In the genomic region with DNA sequence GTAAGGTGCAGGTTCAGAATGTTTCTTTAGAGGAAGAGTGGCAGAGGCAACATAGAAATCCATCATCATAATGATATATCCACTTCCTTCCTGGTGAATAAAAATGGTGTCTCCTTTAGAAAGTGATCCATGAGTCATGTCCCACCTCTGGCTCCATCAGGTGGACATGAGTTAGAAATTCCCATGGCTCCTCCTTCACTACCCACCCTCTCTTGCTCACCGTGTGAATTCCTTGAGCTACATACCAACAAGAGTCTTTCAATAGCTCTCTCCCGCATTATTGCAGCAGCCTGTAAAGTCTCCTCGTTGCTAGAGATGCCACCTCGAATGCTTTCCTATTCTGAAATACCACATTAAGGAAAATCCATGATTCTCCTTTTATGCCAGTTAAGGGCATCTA, we compare ENCODE assay signal across 14 cellular contexts.
"Had no signal": no experiment of that assay in that cellular context is flagged by ENCODE, and none has a peak within 500 bp of the region (broad histone marks: within the 10 kb centered on the region; RNA-seq: fewer than 3 reads in every experiment).

No MANE protein-coding gene starts in this region.

- H3K27ac ChIP-seq: colonic mucosa, left ventricle myocardium inferior, parathyroid adenoma, thoracic aorta had no signal

- H3K4me3 ChIP-seq: colonic mucosa, left ventricle myocardium inferior, thoracic aorta had no signal

- H3K9me3 ChIP-seq: colonic mucosa, left ventricle myocardium inferior, thoracic aorta had no signal

- H3K27me3 ChIP-seq: colonic mucosa had no signal

- H3K36me3 ChIP-seq: colonic mucosa, left ventricle myocardium inferior, thoracic aorta had no signal

- H3K9ac ChIP-seq: parathyroid adenoma had no signal

- ATAC-seq: activated CD8-positive, alpha-beta T cell treated with anti-CD3 and anti-CD28 coated beads for 36 hours; activated T-cell treated with anti-CD3 and anti-CD28 coated beads, Interleukin-2, amount 50 U/mL, for 4 hours; naive thymus-derived CD8-positive, alpha-beta T cell had no signal

- H3K79me2 ChIP-seq: parathyroid adenoma had no signal

- H3K4me1 ChIP-seq: colonic mucosa, left ventricle myocardium inferior had no signal

- DNase-seq: activated B cell treated with CpG ODN at 0.5 μM for 24 hours; activated CD4-positive, alpha-beta T cell treated with anti-CD3 and anti-CD28 coated beads for 48 hours; activated CD8-positive, alpha-beta T cell treated with anti-CD3 and anti-CD28 coated beads for 36 hours; activated effector memory CD4-positive, alpha-beta T cell treated with anti-CD3 and anti-CD28 coated beads, Interleukin-2, amount 50 U/mL, for 16 hours; activated T-cell treated with anti-CD3 and anti-CD28 coated beads, Interleukin-2, amount 50 U/mL, for 4 hours; amniotic stem cell; central memory CD4-positive, alpha-beta T cell; colonic mucosa; foreskin fibroblast; left ventricle myocardium inferior; naive thymus-derived CD8-positive, alpha-beta T cell; stimulated activated CD4-positive, alpha-beta T cell treated with anti-CD3 and anti-CD28 coated beads, Interleukin-2, amount 100 ng/mL, for 24 hours had no signal
